ENCODE assay signal across 23 cellular contexts in the genomic region with DNA sequence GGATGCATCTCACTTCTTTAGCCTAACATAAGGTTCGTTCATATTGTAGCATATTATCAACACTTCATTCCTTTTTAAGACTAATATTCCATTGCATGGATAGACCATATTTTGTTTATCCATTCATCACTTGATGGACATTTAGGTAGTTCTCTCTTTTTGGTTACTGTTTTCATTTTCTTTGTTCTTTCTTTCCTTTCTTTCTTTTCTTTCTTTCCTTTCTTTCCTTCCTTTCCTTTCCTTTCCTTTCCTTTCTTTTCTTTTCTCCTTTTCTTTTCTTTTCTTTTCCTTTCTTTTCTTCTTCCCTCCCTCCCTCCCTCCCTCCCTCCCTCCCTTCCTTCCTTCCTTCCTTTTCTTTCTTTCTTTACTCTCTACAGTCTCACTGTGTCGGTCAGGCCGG. TPM values are rescaled to one million over a fixed set of nuclear protein-coding genes. Genes with fewer than 3 reads are reported as not detected.
"Had no signal": no experiment of that assay in that cellular context is flagged by ENCODE, and none has a peak within 500 bp of the region (broad histone marks: within the 10 kb centered on the region; RNA-seq: fewer than 3 reads in every experiment).

No MANE protein-coding gene starts in this region.

- H3K4me1 ChIP-seq: gastroesophageal sphincter, sigmoid colon, tibial artery had no signal

- H3K27me3 Mint-ChIP-seq: activated CD4-positive, alpha-beta T cell treated with anti-CD3 and anti-CD28 coated beads for 36 hours; activated naive CD8-positive, alpha-beta T cell treated with anti-CD3 and anti-CD28 coated beads for 36 hours had no signal

- ATAC-seq: gastroesophageal sphincter, left ventricle myocardium superior, WTC11 had no signal

- H3K4me3 ChIP-seq: coronary artery, gastroesophageal sphincter, sigmoid colon, smooth muscle cell, tibial artery had no signal

- H3K27me3 ChIP-seq: gastroesophageal sphincter, sigmoid colon, tibial artery had no signal

- H3K9me3 ChIP-seq: gastroesophageal sphincter, sigmoid colon, tibial artery had no signal

- H3K4me2 ChIP-seq: smooth muscle cell had no signal

- H3K36me3 ChIP-seq: gastroesophageal sphincter, sigmoid colon, tibial artery had no signal

- DNase-seq: activated CD4-positive, alpha-beta T cell treated with anti-CD3 and anti-CD28 coated beads for 36 hours; activated CD4-positive, alpha-beta T cell treated with anti-CD3 and anti-CD28 coated beads, Interleukin-2, amount 50 U/mL, for 4 hours; activated CD8-positive, alpha-beta memory T cell treated with anti-CD3 and anti-CD28 coated beads, Interleukin-2, amount 50 U/mL, for 48 hours; activated naive CD4-positive, alpha-beta T cell treated with Interleukin-2 at 50 U/mL for 16 hours; activated naive CD8-positive, alpha-beta T cell treated with anti-CD3 and anti-CD28 coated beads for 36 hours; activated T-cell treated with anti-CD3 and anti-CD28 coated beads, Interleukin-2, amount 50 U/mL, for 48 hours; central memory CD4-positive, alpha-beta T cell; endodermal cell; head of caudate nucleus; hypothalamus; left ventricle myocardium superior; mammary epithelial cell; sigmoid colon; stimulated activated CD4-positive, alpha-beta T cell treated with anti-CD3 and anti-CD28 coated beads, Interleukin-4, amount 100 ng/mL, for 1 hour; stimulated activated naive CD8-positive, alpha-beta T cell treated with anti-CD3 and anti-CD28 coated beads, Interleukin-15, Interleukin-2, amounts not matched to agents 100 U/mL and 50 U/mL, for 24 hours; T1000; tibial artery had no signal

- H3K4me3 Mint-ChIP-seq: activated CD4-positive, alpha-beta T cell treated with anti-CD3 and anti-CD28 coated beads for 36 hours; activated naive CD8-positive, alpha-beta T cell treated with anti-CD3 and anti-CD28 coated beads for 36 hours; endodermal cell; T-helper 1 cell treated with Interleukin-12 subunit alpha and Interleukin-12 subunit beta and Interleukin-4 antibody, amounts not matched to agents 30 μg/mL and 1 μg/mL, for 36 hours; WTC11 had no signal

- H3K27ac Mint-ChIP-seq: activated CD4-positive, alpha-beta T cell treated with anti-CD3 and anti-CD28 coated beads for 36 hours; activated naive CD8-positive, alpha-beta T cell treated with anti-CD3 and anti-CD28 coated beads for 36 hours; endodermal cell; T-helper 1 cell treated with Interleukin-12 subunit alpha and Interleukin-12 subunit beta and Interleukin-4 antibody, amounts not matched to agents 30 μg/mL and 1 μg/mL, for 36 hours; WTC11 had no signal

- H3K36me3 Mint-ChIP-seq: activated naive CD8-positive, alpha-beta T cell treated with anti-CD3 and anti-CD28 coated beads for 36 hours; WTC11 had no signal

- H3K9me3 Mint-ChIP-seq: activated naive CD8-positive, alpha-beta T cell treated with anti-CD3 and anti-CD28 coated beads for 36 hours; T-helper 1 cell treated with Interleukin-12 subunit alpha and Interleukin-12 subunit beta and Interleukin-4 antibody, amounts not matched to agents 30 μg/mL and 1 μg/mL, for 36 hours; WTC11 had no signal

- H3K27ac ChIP-seq: coronary artery, gastroesophageal sphincter, sigmoid colon, tibial artery had no signal

RNA-seq across cellular contexts. Expression of a gene that starts 24.2 kb away (rescaled TPM):
- polyA plus RNA-seq: neural cell, smooth muscle cell had no signal
